Comparison of ENCODE assay signal across 39 cellular contexts in the genomic region with DNA sequence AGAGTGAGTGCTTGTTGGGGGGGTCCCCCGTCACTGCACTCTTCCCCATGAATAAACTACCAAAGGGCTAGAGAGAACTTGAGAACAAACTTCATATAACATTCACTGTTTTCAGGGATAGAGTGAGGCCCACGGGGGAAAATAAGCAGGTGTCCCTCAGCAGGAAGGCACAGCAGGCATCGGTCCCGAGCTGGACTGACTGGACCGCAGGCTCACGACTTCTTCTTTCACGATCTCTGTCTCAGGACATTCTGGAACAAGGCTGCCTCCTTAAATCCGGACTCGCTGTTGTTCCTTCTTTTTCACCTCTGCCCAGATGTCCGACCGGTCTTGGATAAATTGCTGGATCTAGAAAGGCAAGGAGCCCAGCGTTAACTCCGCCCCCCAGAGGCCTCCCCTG. TPM values are rescaled to one million over a fixed set of nuclear protein-coding genes. Genes with fewer than 3 reads are reported as not detected.
"Had no signal": no experiment of that assay in that cellular context is flagged by ENCODE, and none has a peak within 500 bp of the region (broad histone marks: within the 10 kb centered on the region; RNA-seq: fewer than 3 reads in every experiment).

No MANE protein-coding gene starts in this region.

- H3K27ac Mint-ChIP-seq: activated B cell treated with CpG ODN at 0.5 μM for 24 hours; activated CD4-positive, alpha-beta memory T cell treated with anti-CD3 and anti-CD28 coated beads for 36 hours; activated CD8-positive, alpha-beta T cell treated with anti-CD3 and anti-CD28 coated beads for 36 hours; activated naive CD4-positive, alpha-beta T cell treated with anti-CD3 and anti-CD28 coated beads, Interleukin-2, amount 10 ng/mL, durations not matched to agents 7 days and 5 days; activated naive CD4-positive, alpha-beta T cell treated with anti-CD3 and anti-CD28 coated beads, Interleukin-2, amount 50 U/mL, for 72 hours; activated naive CD8-positive, alpha-beta T cell treated with anti-CD3 and anti-CD28 coated beads for 36 hours; activated T-cell treated with anti-CD3 and anti-CD28 coated beads, Interleukin-2, amount 50 U/mL, for 72 hours; activated T-helper 1 cell treated with anti-CD3 and anti-CD28 coated beads, Interleukin-12 subunit alpha, Interleukin-12 subunit beta, Interleukin-2, Interleukin-4 antibody, amounts not matched to agents 30 ng/mL and 10 ng/mL and 1 ng/mL, durations not matched to agents 14 hours and 24 hours and 36 hours; activated T-helper 17 cell treated with anti-CD3 and anti-CD28 coated beads, Interleukin-2, amount 50 U/mL, for 72 hours; T-helper 1 cell treated with Interleukin-12 subunit alpha and Interleukin-12 subunit beta and Interleukin-4 antibody, amounts not matched to agents 30 μg/mL and 1 μg/mL, for 36 hours; T-helper 2 cell treated with Interferon-gamma antibody and Interleukin-4, amounts not matched to agents 5 μg/mL and 100 μg/mL, for 36 hours had no signal

- H3K4me3 ChIP-seq: adrenal gland, body of pancreas, breast epithelium had no signal

- H3K36me3 Mint-ChIP-seq: activated CD4-positive, alpha-beta memory T cell treated with anti-CD3 and anti-CD28 coated beads for 36 hours; activated naive CD4-positive, alpha-beta T cell treated with anti-CD3 and anti-CD28 coated beads, Interleukin-2, amount 10 ng/mL, durations not matched to agents 7 days and 5 days; activated naive CD4-positive, alpha-beta T cell treated with anti-CD3 and anti-CD28 coated beads, Interleukin-2, amount 50 U/mL, for 72 hours; activated naive CD8-positive, alpha-beta T cell treated with anti-CD3 and anti-CD28 coated beads for 36 hours had no signal

- H3K4me1 Mint-ChIP-seq: activated naive CD4-positive, alpha-beta T cell treated with anti-CD3 and anti-CD28 coated beads, Interleukin-2, amount 10 ng/mL, durations not matched to agents 7 days and 5 days; activated naive CD8-positive, alpha-beta T cell treated with anti-CD3 and anti-CD28 coated beads for 36 hours; activated T-helper 17 cell treated with anti-CD3 and anti-CD28 coated beads, Interleukin-2, amount 50 U/mL, for 72 hours; central memory CD8-positive, alpha-beta T cell had no signal

- H3K4me1 ChIP-seq: adrenal gland, body of pancreas, breast epithelium had no signal

- H3K36me3 ChIP-seq: adrenal gland, brain microvascular endothelial cell, breast epithelium had no signal

- H3K9me3 ChIP-seq: adrenal gland, body of pancreas, breast epithelium had no signal

- H3K4me3 Mint-ChIP-seq: activated B cell treated with CpG ODN at 0.5 μM for 24 hours; activated CD4-positive, alpha-beta memory T cell treated with anti-CD3 and anti-CD28 coated beads for 36 hours; activated CD8-positive, alpha-beta T cell treated with anti-CD3 and anti-CD28 coated beads for 36 hours; activated naive CD4-positive, alpha-beta T cell treated with anti-CD3 and anti-CD28 coated beads, Interleukin-2, amount 10 ng/mL, durations not matched to agents 7 days and 5 days; activated naive CD8-positive, alpha-beta T cell treated with anti-CD3 and anti-CD28 coated beads for 36 hours; activated T-cell treated with anti-CD3 and anti-CD28 coated beads, Interleukin-2, amount 50 U/mL, for 4 hours; activated T-cell treated with anti-CD3 and anti-CD28 coated beads, Interleukin-2, amount 50 U/mL, for 72 hours; activated T-helper 1 cell treated with anti-CD3 and anti-CD28 coated beads, Interleukin-12 subunit alpha, Interleukin-12 subunit beta, Interleukin-2, Interleukin-4 antibody, amounts not matched to agents 30 ng/mL and 10 ng/mL and 1 ng/mL, durations not matched to agents 14 hours and 24 hours and 36 hours; activated T-helper 17 cell treated with anti-CD3 and anti-CD28 coated beads, Interleukin-2, amount 50 U/mL, for 72 hours; central memory CD8-positive, alpha-beta T cell; T-helper 1 cell treated with Interleukin-12 subunit alpha and Interleukin-12 subunit beta and Interleukin-4 antibody, amounts not matched to agents 30 μg/mL and 1 μg/mL, for 36 hours; T-helper 2 cell treated with Interferon-gamma antibody and Interleukin-4, amounts not matched to agents 5 μg/mL and 100 μg/mL, for 36 hours had no signal

- H3K9me3 Mint-ChIP-seq: activated B cell treated with CpG ODN at 0.5 μM for 24 hours; activated CD4-positive, alpha-beta memory T cell treated with anti-CD3 and anti-CD28 coated beads for 36 hours; activated CD8-positive, alpha-beta T cell treated with anti-CD3 and anti-CD28 coated beads for 36 hours; activated naive CD4-positive, alpha-beta T cell treated with anti-CD3 and anti-CD28 coated beads, Interleukin-2, amount 10 ng/mL, durations not matched to agents 7 days and 5 days; activated naive CD4-positive, alpha-beta T cell treated with anti-CD3 and anti-CD28 coated beads, Interleukin-2, amount 50 U/mL, for 72 hours; activated naive CD8-positive, alpha-beta T cell treated with anti-CD3 and anti-CD28 coated beads for 36 hours; activated T-cell treated with anti-CD3 and anti-CD28 coated beads, Interleukin-2, amount 50 U/mL, for 4 hours; activated T-cell treated with anti-CD3 and anti-CD28 coated beads, Interleukin-2, amount 50 U/mL, for 72 hours; activated T-helper 1 cell treated with anti-CD3 and anti-CD28 coated beads, Interleukin-12 subunit alpha, Interleukin-12 subunit beta, Interleukin-2, Interleukin-4 antibody, amounts not matched to agents 30 ng/mL and 10 ng/mL and 1 ng/mL, durations not matched to agents 14 hours and 24 hours and 36 hours; activated T-helper 17 cell treated with anti-CD3 and anti-CD28 coated beads, Interleukin-2, amount 50 U/mL, for 72 hours; central memory CD8-positive, alpha-beta T cell; T-helper 1 cell treated with Interleukin-12 subunit alpha and Interleukin-12 subunit beta and Interleukin-4 antibody, amounts not matched to agents 30 μg/mL and 1 μg/mL, for 36 hours; T-helper 2 cell treated with Interferon-gamma antibody and Interleukin-4, amounts not matched to agents 5 μg/mL and 100 μg/mL, for 36 hours had no signal

- DNase-seq: activated B cell treated with CpG ODN at 0.5 μM for 24 hours; activated CD4-positive, alpha-beta memory T cell treated with anti-CD3 and anti-CD28 coated beads for 36 hours; activated CD4-positive, alpha-beta T cell treated with anti-CD3 and anti-CD28 coated beads for 48 hours; activated CD4-positive, alpha-beta T cell treated with anti-CD3 and anti-CD28 coated beads, Interleukin-2, amount 50 U/mL, for 1 hour; activated CD4-positive, alpha-beta T cell treated with anti-CD3 and anti-CD28 coated beads, Interleukin-2, amount 50 U/mL, for 4 hours; activated CD4-positive, CD25-positive, alpha-beta regulatory T cell treated with anti-CD3 and anti-CD28 coated beads, Interleukin-2, amount 50 U/mL, for 72 hours; activated CD8-positive, alpha-beta memory T cell treated with anti-CD3 and anti-CD28 coated beads, Interleukin-2, amount 50 U/mL, for 4 hours; activated CD8-positive, alpha-beta T cell treated with anti-CD3 and anti-CD28 coated beads for 36 hours; activated effector memory CD4-positive, alpha-beta T cell treated with anti-CD3 and anti-CD28 coated beads, Interleukin-2, amount 50 U/mL, for 16 hours; activated gamma-delta T cell treated with Interleukin-2 at 50 U/mL for 16 hours; activated naive CD4-positive, alpha-beta T cell; activated naive CD4-positive, alpha-beta T cell treated with anti-CD3 and anti-CD28 coated beads, Interleukin-2, amount 10 ng/mL, durations not matched to agents 7 days and 5 days; activated naive CD8-positive, alpha-beta T cell treated with anti-CD3 and anti-CD28 coated beads for 36 hours; activated T-cell treated with anti-CD3 and anti-CD28 coated beads for 4 hours; activated T-cell treated with anti-CD3 and anti-CD28 coated beads, Interleukin-2, amount 50 U/mL, for 1 hour; activated T-cell treated with anti-CD3 and anti-CD28 coated beads, Interleukin-2, amount 50 U/mL, for 4 hours; activated T-cell treated with anti-CD3 and anti-CD28 coated beads, Interleukin-2, amount 50 U/mL, for 72 hours; adrenal gland; amniotic stem cell; aorta; body of pancreas; brain microvascular endothelial cell; caudate nucleus; cerebellar nuclear complex; SW 1271; T-helper 1 cell; T-helper 2 cell; T-helper 9 cell had no signal

- ATAC-seq: activated CD8-positive, alpha-beta T cell treated with anti-CD3 and anti-CD28 coated beads for 36 hours; activated naive CD4-positive, alpha-beta T cell treated with anti-CD3 and anti-CD28 coated beads, Interleukin-2, amount 50 U/mL, for 72 hours; activated T-cell treated with anti-CD3 and anti-CD28 coated beads, Interleukin-2, amount 50 U/mL, for 4 hours; activated T-cell treated with anti-CD3 and anti-CD28 coated beads, Interleukin-2, amount 50 U/mL, for 72 hours; activated T-helper 17 cell treated with anti-CD3 and anti-CD28 coated beads, Interleukin-2, amount 50 U/mL, for 72 hours; body of pancreas had no signal

- H3K27ac ChIP-seq: adrenal gland, body of pancreas, brain microvascular endothelial cell, breast epithelium, VCaP had no signal

- H3K27me3 ChIP-seq: adrenal gland, body of pancreas, brain microvascular endothelial cell, breast epithelium had no signal

RNA-seq across cellular contexts. Expression of a gene that starts 14.8 kb away (rescaled TPM):
- total RNA-seq: activated B cell treated with CpG ODN at 0.5 μM for 24 hours; activated naive CD4-positive, alpha-beta T cell treated with anti-CD3 and anti-CD28 coated beads, Interleukin-2, amount 50 U/mL, for 72 hours; activated T-cell treated with anti-CD3 and anti-CD28 coated beads, Interleukin-2, amount 50 U/mL, for 4 hours; adrenal gland; astrocyte; body of pancreas; breast epithelium; chondrocyte had no signal
- polyA plus RNA-seq: adrenal gland had no signal

RNA-seq across cellular contexts. Expression of a gene that starts 28.5 kb away (rescaled TPM):
- total RNA-seq: activated B cell treated with CpG ODN at 0.5 μM for 24 hours; activated CD4-positive, alpha-beta memory T cell treated with anti-CD3 and anti-CD28 coated beads for 36 hours; activated CD8-positive, alpha-beta memory T cell treated with anti-CD3 and anti-CD28 coated beads for 36 hours; activated CD8-positive, alpha-beta T cell treated with anti-CD3 and anti-CD28 coated beads for 36 hours; activated naive CD4-positive, alpha-beta T cell treated with anti-CD3 and anti-CD28 coated beads, Interleukin-2, amount 50 U/mL, for 72 hours; activated naive CD8-positive, alpha-beta T cell treated with anti-CD3 and anti-CD28 coated beads for 36 hours; activated T-cell treated with anti-CD3 and anti-CD28 coated beads, Interleukin-2, amount 50 U/mL, for 4 hours; activated T-cell treated with anti-CD3 and anti-CD28 coated beads, Interleukin-2, amount 50 U/mL, for 72 hours; activated T-helper 1 cell treated with anti-CD3 and anti-CD28 coated beads, Interleukin-12 subunit alpha, Interleukin-12 subunit beta, Interleukin-2, Interleukin-4 antibody, amounts not matched to agents 30 ng/mL and 10 ng/mL and 1 ng/mL, durations not matched to agents 14 hours and 24 hours and 36 hours; activated T-helper 17 cell treated with anti-CD3 and anti-CD28 coated beads, Interleukin-2, amount 50 U/mL, for 72 hours; adrenal gland; aorta; astrocyte; body of pancreas; breast epithelium; chondrocyte had no signal
- polyA plus RNA-seq: adrenal gland, aorta had no signal
